33 cellular contexts compared by ENCODE assay signal in genomic region chrX:46602468-46603102, GRCh38.
"Had no signal": no experiment of that assay in that cellular context is flagged by ENCODE, and none has a peak within 500 bp of the region (broad histone marks: within the 10 kb centered on the region; RNA-seq: fewer than 3 reads in every experiment).

No MANE protein-coding gene starts in this region.

- H3K9me3 Mint-ChIP-seq: activated CD4-positive, alpha-beta memory T cell treated with anti-CD3 and anti-CD28 coated beads, Interleukin-2, amount 10 ng/mL, durations not matched to agents 7 days and 5 days; activated naive CD4-positive, alpha-beta T cell treated with anti-CD3 and anti-CD28 coated beads, Interleukin-2, amount 10 ng/mL, durations not matched to agents 7 days and 5 days; activated naive CD8-positive, alpha-beta T cell treated with anti-CD3 and anti-CD28 coated beads, Interleukin-2, amount 50 U/mL, for 24 hours had no signal

- H3K27ac ChIP-seq: brain microvascular endothelial cell, KMS-11, SJSA1, VCaP had no signal

- H3K27me3 Mint-ChIP-seq: activated CD4-positive, alpha-beta memory T cell treated with anti-CD3 and anti-CD28 coated beads, Interleukin-2, amount 10 ng/mL, durations not matched to agents 7 days and 5 days; activated CD8-positive, alpha-beta memory T cell treated with anti-CD3 and anti-CD28 coated beads, Interleukin-2, amount 10 ng/mL, durations not matched to agents 7 days and 5 days; activated naive CD4-positive, alpha-beta T cell treated with anti-CD3 and anti-CD28 coated beads, Interleukin-2, amount 10 ng/mL, durations not matched to agents 7 days and 5 days; activated naive CD8-positive, alpha-beta T cell treated with anti-CD3 and anti-CD28 coated beads, Interleukin-2, amount 50 U/mL, for 24 hours had no signal

- H3K27ac Mint-ChIP-seq: activated CD4-positive, alpha-beta memory T cell treated with anti-CD3 and anti-CD28 coated beads, Interleukin-2, amount 10 ng/mL, durations not matched to agents 7 days and 5 days; activated CD8-positive, alpha-beta memory T cell treated with anti-CD3 and anti-CD28 coated beads, Interleukin-2, amount 10 ng/mL, durations not matched to agents 7 days and 5 days; activated naive CD4-positive, alpha-beta T cell treated with anti-CD3 and anti-CD28 coated beads, Interleukin-2, amount 10 ng/mL, durations not matched to agents 7 days and 5 days; activated naive CD8-positive, alpha-beta T cell; activated naive CD8-positive, alpha-beta T cell treated with anti-CD3 and anti-CD28 coated beads, Interleukin-2, amount 50 U/mL, for 24 hours had no signal

- H3K4me3 ChIP-seq: SJSA1 had no signal

- FAIRE-seq: RCC 7860 had no signal

- ATAC-seq: activated CD8-positive, alpha-beta memory T cell treated with anti-CD3 and anti-CD28 coated beads, Interleukin-2, amount 10 ng/mL, durations not matched to agents 7 days and 5 days; activated naive CD8-positive, alpha-beta T cell treated with anti-CD3 and anti-CD28 coated beads, Interleukin-2, amount 50 U/mL, for 24 hours; PC-3 had no signal

- H3K4me2 ChIP-seq: KMS-11, SK-N-SH had no signal

- H3K9ac ChIP-seq: KMS-11, SK-N-SH had no signal

- H3K9me3 ChIP-seq: SJSA1, SK-N-SH had no signal

- H3K4me3 Mint-ChIP-seq: activated CD4-positive, alpha-beta memory T cell treated with anti-CD3 and anti-CD28 coated beads, Interleukin-2, amount 10 ng/mL, durations not matched to agents 7 days and 5 days; activated CD8-positive, alpha-beta memory T cell treated with anti-CD3 and anti-CD28 coated beads, Interleukin-2, amount 10 ng/mL, durations not matched to agents 7 days and 5 days; activated naive CD4-positive, alpha-beta T cell treated with anti-CD3 and anti-CD28 coated beads, Interleukin-2, amount 10 ng/mL, durations not matched to agents 7 days and 5 days; activated naive CD8-positive, alpha-beta T cell; activated naive CD8-positive, alpha-beta T cell treated with anti-CD3 and anti-CD28 coated beads, Interleukin-2, amount 50 U/mL, for 24 hours had no signal

- H3K27me3 ChIP-seq: brain microvascular endothelial cell, SJSA1 had no signal

- DNase-seq: activated CD4-positive, alpha-beta memory T cell treated with anti-CD3 and anti-CD28 coated beads, Interleukin-2, amount 10 ng/mL, durations not matched to agents 7 days and 5 days; activated CD4-positive, alpha-beta T cell treated with anti-CD3 and anti-CD28 coated beads for 1 hour; activated CD4-positive, alpha-beta T cell treated with anti-CD3 and anti-CD28 coated beads for 48 hours; activated CD4-positive, CD25-positive, alpha-beta regulatory T cell; activated CD8-positive, alpha-beta memory T cell treated with anti-CD3 and anti-CD28 coated beads for 24 hours; activated CD8-positive, alpha-beta memory T cell treated with anti-CD3 and anti-CD28 coated beads, Interleukin-2, amount 10 ng/mL, durations not matched to agents 7 days and 5 days; activated CD8-positive, alpha-beta memory T cell treated with anti-CD3 and anti-CD28 coated beads, Interleukin-2, amount 50 U/mL, for 48 hours; activated effector memory CD4-positive, alpha-beta T cell treated with Interleukin-2 at 50 U/mL for 16 hours; activated naive CD4-positive, alpha-beta T cell treated with anti-CD3 and anti-CD28 coated beads, Interleukin-2, amount 10 ng/mL, durations not matched to agents 7 days and 5 days; activated naive CD8-positive, alpha-beta T cell treated with anti-CD3 and anti-CD28 coated beads, Interleukin-2, amount 50 U/mL, for 24 hours; activated T-cell treated with anti-CD3 and anti-CD28 coated beads, Interleukin-2, amount 50 U/mL, for 48 hours; amniotic stem cell; aorta; brain microvascular endothelial cell; central memory CD4-positive, alpha-beta T cell; MM.1S; NCI-H1092; NCI-H1436 treated with DMSO at 0.1 percent for 48 hours; NCI-H1694 treated with DMSO at 0.1 percent for 48 hours; NCI-H2029; NCI-H345; NCI-H524 treated with DMSO at 0.1 percent for 48 hours; PC-3; SHP77 treated with DMSO at 0.1 percent for 48 hours; SK-N-SH; T-helper 1 cell; T-helper 2 cell; T-helper 9 cell had no signal

- H3K4me1 Mint-ChIP-seq: activated naive CD8-positive, alpha-beta T cell treated with anti-CD3 and anti-CD28 coated beads, Interleukin-2, amount 50 U/mL, for 24 hours had no signal

- H3K4me1 ChIP-seq: SJSA1 had no signal

- H3K36me3 ChIP-seq: brain microvascular endothelial cell, SJSA1 had no signal
